ENCODE assay signal across 8 cellular contexts in the genomic region with DNA sequence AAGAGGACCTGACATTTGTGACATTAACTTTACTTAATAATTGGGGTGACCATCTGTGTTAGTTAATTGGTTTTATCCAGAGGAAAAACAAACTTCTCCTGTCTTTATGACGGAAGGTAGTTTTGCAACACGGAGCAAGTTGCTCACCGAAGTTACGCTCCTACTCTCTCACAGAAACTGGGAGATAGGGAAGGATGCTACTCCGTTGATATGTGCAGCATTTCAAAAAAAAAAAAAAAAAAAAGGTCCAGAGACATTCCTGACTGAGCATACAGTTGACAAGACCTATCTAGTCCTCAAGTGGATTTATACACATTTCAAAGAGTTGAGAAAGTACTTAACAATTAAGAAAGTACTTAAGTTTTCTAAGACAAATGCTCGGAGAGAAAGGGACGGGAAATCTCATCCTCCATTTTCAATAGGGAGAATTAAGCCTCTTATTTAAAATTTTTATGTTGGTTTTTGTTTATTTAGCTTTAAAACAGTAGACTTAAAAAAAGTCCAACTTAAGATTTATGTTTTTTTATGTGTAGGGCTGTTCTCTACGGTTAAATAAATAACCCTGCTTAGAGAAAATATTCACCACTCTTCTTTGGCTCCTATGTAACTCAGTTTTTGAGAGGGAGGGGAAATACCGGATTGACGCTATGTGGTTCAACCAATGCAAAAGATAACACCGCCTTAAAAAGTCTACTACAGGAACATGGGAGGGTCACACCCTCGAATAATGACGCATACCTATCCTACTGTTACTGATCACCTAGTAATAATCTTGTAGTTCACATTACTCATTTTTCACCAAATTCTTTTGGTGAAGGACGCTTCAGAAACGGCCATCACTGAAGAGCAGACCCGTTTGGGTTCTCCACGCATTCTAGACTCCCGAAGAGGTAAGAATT. TPM values are rescaled to one million over a fixed set of nuclear protein-coding genes. Genes with fewer than 3 reads are reported as not detected.
A peak's percentile ranks its signal among the peaks of the same experiment; 100 is the strongest.
DNase-seq lines count a peak whose midpoint lies in the region; ATAC-seq and TF ChIP-seq lines count a peak whose summit lies in the region.

Gene FER, plus strand, starts transcription at position 787 of the 899 bp plus-strand sequence. CDS start 50,286 bp downstream, outside the sequence.

- peak within 1 kb of the TSS; percentile 88 to 99 (median 96) for H3K4me3 Mint-ChIP-seq in IgD-negative memory B cell
- peak within 1 kb of the TSS; percentile 88 to 92 for H3K4me3 Mint-ChIP-seq in effector memory CD8-positive, alpha-beta T cell

- TF ChIP-seq EP300 in stomach (IDR thresholded peaks at IDR 0.05) = no peak

- no peaks in the 10 kb centered on the region for H3K27me3 Mint-ChIP-seq in IgD-negative memory B cell
- H3K27me3 Mint-ChIP-seq in effector memory CD8-positive, alpha-beta T cell = peaks cover 0 to 10% of the 10 kb centered on the region in 2 donors

- DNase-seq in activated CD4-positive, alpha-beta T cell treated with anti-CD3 and anti-CD28 coated beads for 48 hours = peak; percentile 49
- DNase-seq in effector memory CD8-positive, alpha-beta T cell = peak; percentile 35 to 43 (median 39)
- DNase-seq in mesenteric fat pad (ENCODE audit: low spot score) = no peak
- no peak for DNase-seq in stomach
- DNase-seq in KG1 (lab: John Stamatoyannopoulos, UW) = no peak

- WGBS in stomach, 5 donors = 29 to 30% (median 29%) methylated on average over 18 of the region's 18 CpGs

- peaks cover 5 to 16% (median 9%) of the 10 kb centered on the region in 3 donors for H3K4me1 Mint-ChIP-seq in IgD-negative memory B cell
- peaks cover 6 to 10% of the 10 kb centered on the region in 2 donors for H3K4me1 Mint-ChIP-seq in effector memory CD8-positive, alpha-beta T cell (ENCODE audit: low read depth in 2 of 2)

- no peak for TF ChIP-seq POLR2A in stomach (IDR thresholded peaks at IDR 0.05)

- peaks cover 2% of the 10 kb centered on the region; the same call in 1 of the 2 replicates for H3K79me2 ChIP-seq in DOHH2 (ENCODE audit: control insufficient read depth, low read length)

- H3K27ac Mint-ChIP-seq in IgD-negative memory B cell = peak within 1 kb of the TSS; percentile 73 to 97 (median 92)
- H3K27ac Mint-ChIP-seq in effector memory CD8-positive, alpha-beta T cell = peak within 1 kb of the TSS; percentile 91 to 95

- intact Hi-C loops in stomach (cut with DNase I; ENCODE audit: low total_unique reads) = no loop called here

- H4K20me1 ChIP-seq in DOHH2 (ENCODE audit: control insufficient read depth, insufficient read depth, low read depth, low read length) = no peaks in the 10 kb centered on the region

- H3K27ac ChIP-seq in DOHH2 (ENCODE audit: low read depth, low read length) = peak within 1 kb of the TSS; percentile 52
- H3K27ac ChIP-seq in stomach = peak within 1 kb of the TSS; percentile 96 to 99 (median 97)

- H3K27me3 ChIP-seq in DOHH2 (ENCODE audit: control insufficient read depth, low read length) (no peaks in the 10 kb centered on the region), stomach (no peaks in the 10 kb centered on the region)

- no peaks in the 10 kb centered on the region for H3K9me3 Mint-ChIP-seq in IgD-negative memory B cell
- no peaks in the 10 kb centered on the region for H3K9me3 Mint-ChIP-seq in effector memory CD8-positive, alpha-beta T cell

- H3K4me3 ChIP-seq in DOHH2 (ENCODE audit: low read length) (peak within 1 kb of the TSS; percentile 94), stomach (peak within 1 kb of the TSS; percentile 65 to 91 (median 82))

- no peaks in the 10 kb centered on the region for H3K36me3 Mint-ChIP-seq in IgD-negative memory B cell
- H3K36me3 Mint-ChIP-seq in effector memory CD8-positive, alpha-beta T cell (ENCODE audit: insufficient read depth) = peaks cover 24% of the 10 kb centered on the region

- TF ChIP-seq CTCF in DOHH2 (IDR thresholded peaks at IDR 0.05; ENCODE audit: low read depth, low read length, poor library complexity, severe bottlenecking) (no peak), stomach (IDR thresholded peaks at IDR 0.05) (no peak)

- peaks cover 4% of the 10 kb centered on the region; the same call in 1 of the 2 replicates for H3F3A ChIP-seq in DOHH2 (ENCODE audit: control insufficient read depth, insufficient read depth)

- H3K9me3 ChIP-seq in DOHH2 (ENCODE audit: control insufficient read depth, insufficient read depth, low read length) (no peaks in the 10 kb centered on the region), stomach (no peaks in the 10 kb centered on the region)

- H3K9me2 ChIP-seq in DOHH2 (replicated peaks; ENCODE audit: control insufficient read depth, low read length) = no peaks in the 10 kb centered on the region

- peak; percentile 30 for ATAC-seq in GM21619 (IDR thresholded peaks at IDR 0.05; ENCODE audit: unreplicated experiment)
- ATAC-seq in effector memory CD8-positive, alpha-beta T cell (replicated peaks) = peak; percentile 44

- H3K4me2 ChIP-seq in DOHH2 (ENCODE audit: low read length) = peak within 1 kb of the TSS; percentile 72

- H3K4me1 ChIP-seq in DOHH2 (ENCODE audit: control insufficient read depth, low read length) (peaks cover 11% of the 10 kb centered on the region), stomach (peaks cover 0 to 40% (median 18%) of the 10 kb centered on the region in 4 donors)

- H3K36me3 ChIP-seq in DOHH2 (ENCODE audit: control insufficient read depth, low read length) (no peaks in the 10 kb centered on the region; the same call in 1 of the 2 replicates), stomach (no peaks in the 10 kb centered on the region)

RNA-seq across cellular contexts. Expression of gene FER, which starts in this region (rescaled TPM):
- polyA plus RNA-seq in IgD-negative memory B cell = 12.6 TPM
- total RNA-seq in mesenteric fat pad = 37.6 TPM
- total RNA-seq in stomach = 100 to 1,000 TPM in 1 of 5 donors, 10 to 100 TPM in 4; 11.0 to 218 (median 43.1) TPM
- 1 to 10 TPM; 1.7 to 3.0 (median 2.1) TPM for polyA plus RNA-seq in stomach

Comparison
In these comparisons a context has a peak if more than half of its experiments do, and no peak if none do; other contexts are left out.
1. DNase-seq: peak in activated CD4-positive, alpha-beta T cell treated with anti-CD3 and anti-CD28 coated beads for 48 hours (single experiment) and effector memory CD8-positive, alpha-beta T cell (3 of 3); none in mesenteric fat pad (single experiment), stomach (single experiment) and KG1 (single experiment).